8 cellular contexts compared by ENCODE assay signal in the genomic region with DNA sequence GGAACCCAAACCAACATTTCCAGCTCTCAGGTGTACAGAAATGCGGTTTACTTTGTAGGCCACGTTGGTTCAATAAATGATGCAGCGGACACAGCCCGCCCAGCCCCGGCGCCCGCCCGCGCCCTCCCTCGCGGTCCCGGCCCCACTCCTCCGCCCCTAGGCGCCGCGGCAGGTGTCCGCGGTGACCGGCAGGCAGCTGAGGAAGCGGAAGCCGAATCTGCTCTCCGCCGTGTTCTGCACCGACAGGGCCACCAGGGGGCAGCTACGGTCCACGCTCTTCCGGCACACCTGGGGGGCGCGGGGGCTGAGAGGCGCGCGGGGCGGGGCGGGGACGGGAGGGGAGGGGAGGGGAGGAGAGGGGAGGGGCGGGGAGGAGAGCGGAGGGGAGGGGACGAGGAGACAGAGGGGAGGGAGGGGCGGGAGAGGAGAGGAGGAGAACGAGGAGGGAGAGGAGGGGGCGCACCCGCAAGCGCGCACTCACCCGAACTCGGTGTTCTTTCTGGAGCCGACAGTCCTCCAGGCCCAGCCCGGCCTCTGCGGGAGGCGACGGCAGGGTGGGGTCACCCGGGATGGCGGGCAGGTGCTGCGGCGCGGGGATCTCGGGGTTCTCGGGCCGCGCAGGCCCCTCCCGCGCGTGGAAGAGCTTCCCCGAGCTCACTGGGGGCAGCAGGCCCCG.
DNase-seq lines count a peak whose midpoint lies in the region; ATAC-seq lines count a peak whose summit lies in the region.

No MANE protein-coding gene starts in this region.

- peak; percentile 48 for ATAC-seq in GM21423 (IDR thresholded peaks at IDR 0.05; ENCODE audit: unreplicated experiment)

- H3K27me3 Mint-ChIP-seq in T-helper 2 cell treated with Interferon-gamma antibody and Interleukin-4, amounts not matched to agents 5 μg/mL and 100 μg/mL, for 36 hours (ENCODE audit: low read depth): peaks cover 14% of the 10 kb centered on the region

- H3K36me3 Mint-ChIP-seq in T-helper 2 cell treated with Interferon-gamma antibody and Interleukin-4, amounts not matched to agents 5 μg/mL and 100 μg/mL, for 36 hours (ENCODE audit: low read depth): no peaks in the 10 kb centered on the region

- H3K27ac Mint-ChIP-seq in T-helper 2 cell treated with Interferon-gamma antibody and Interleukin-4, amounts not matched to agents 5 μg/mL and 100 μg/mL, for 36 hours: no peak overlapping the region

- H3K4me1 Mint-ChIP-seq in T-helper 2 cell treated with Interferon-gamma antibody and Interleukin-4, amounts not matched to agents 5 μg/mL and 100 μg/mL, for 36 hours (ENCODE audit: low read depth): peaks cover 3% of the 10 kb centered on the region

- H3K9me3 Mint-ChIP-seq in T-helper 2 cell treated with Interferon-gamma antibody and Interleukin-4, amounts not matched to agents 5 μg/mL and 100 μg/mL, for 36 hours: no peaks in the 10 kb centered on the region

- DNase-seq in Ammon's horn (ENCODE audit: low spot score) (peak; percentile 55), NCI-H1105 treated with DMSO at 0.1 percent for 48 hours (lab: John Stamatoyannopoulos, UW) (peak; percentile 79), astrocyte of the hippocampus (ENCODE audit: low read depth, low spot score) (peak; percentile 76), iPS-NIHi7 (ENCODE audit: extremely low spot score) (peak; percentile 88), HCEC 1CT (no peak)
- peak; percentile 65 for DNase-seq in T-helper 2 cell treated with Interferon-gamma antibody and Interleukin-4, amounts not matched to agents 5 μg/mL and 100 μg/mL, for 36 hours (ENCODE audit: low spot score)
- peak; percentile 71 for DNase-seq in stimulated activated CD4-positive, alpha-beta T cell treated with anti-CD3 and anti-CD28 coated beads, Interleukin-1b, Interleukin-23, amount 100 ng/mL, for 48 hours

- no peak overlapping the region for H3K4me3 Mint-ChIP-seq in T-helper 2 cell treated with Interferon-gamma antibody and Interleukin-4, amounts not matched to agents 5 μg/mL and 100 μg/mL, for 36 hours
